In genomic region chr1:183281553-183282091, GRCh38 we compare ENCODE assay signal across 8 cellular contexts.
DNase-seq lines count a peak whose midpoint lies in the region; ATAC-seq and TF ChIP-seq lines count a peak whose summit lies in the region.

No MANE protein-coding gene starts in this region.

- peak; percentile 84 for DNase-seq in ACHN
- peak; percentile 79 for DNase-seq in HS-5 (ENCODE audit: low read depth)
- peak; percentile 45 for DNase-seq in NOMO-1 treated with DMSO at 0.1 percent for 48 hours (lab: John Stamatoyannopoulos, UW; ENCODE audit: unreplicated experiment)
- peak; percentile 14 for DNase-seq in activated CD8-positive, alpha-beta memory T cell treated with anti-CD3 and anti-CD28 coated beads, Interleukin-2, amount 50 U/mL, for 1 hour (ENCODE audit: extremely low read depth)
- DNase-seq in epithelial cell of esophagus (ENCODE audit: low read depth), result peak; percentile 93
- peak; percentile 81 to 93 (median 88) for DNase-seq in mucosa of descending colon
- peak; percentile 53 to 65 for DNase-seq in stimulated activated CD8-positive, alpha-beta memory T cell treated with anti-CD3 and anti-CD28 coated beads, Interleukin-2, amount 100 ng/mL, for 48 hours (ENCODE audit: low read depth in 2 of 2)

- in situ Hi-C loops in ACHN (cut with HindIII; ENCODE audit: low pct_ligation_motif_present, low pct_unique_long_range_greater_than_20kb, low sequenced_read_pairs), result no loop called here

- ATAC-seq in GM18868 (IDR thresholded peaks at IDR 0.05; ENCODE audit: unreplicated experiment) (peak; percentile 78), mucosa of descending colon (peak; percentile 93)

- no peaks in the 10 kb centered on the region for H3K9me3 ChIP-seq in mucosa of descending colon

- H3K36me3 ChIP-seq in mucosa of descending colon (ENCODE audit: low read depth), result no peaks in the 10 kb centered on the region

- no peaks in the 10 kb centered on the region for H3K4me1 ChIP-seq in mucosa of descending colon (ENCODE audit: low read depth)

- H3K4me3 ChIP-seq in epithelial cell of esophagus (ENCODE audit: low read length) (no peak overlapping the region), mucosa of descending colon (no peak overlapping the region)

- intact Hi-C loops in mucosa of descending colon (cut with DNase I, micrococcal nuclease), result loop anchor here in 1 of 2 donors (5.0 kb wide), 1 partner anchor 261 kb away; no protein-coding TSS in a partner anchor

- TF ChIP-seq CTCF in epithelial cell of esophagus (IDR thresholded peaks at IDR 0.05; ENCODE audit: insufficient read depth, low read depth, low read length, missing control alignments) (peak; percentile 87), mucosa of descending colon (IDR thresholded peaks at IDR 0.05) (peak; percentile 90)

Comparison
In these comparisons a context has a peak if more than half of its experiments do, and no peak if none do; other contexts are left out.
1. DNase-seq: peak in every context shown above with its lines; median percentile 93 in epithelial cell of esophagus; 88 in mucosa of descending colon; 84 in ACHN; 79 in HS-5; 59 in stimulated activated CD8-positive, alpha-beta memory T cell treated with anti-CD3 and anti-CD28 coated beads, Interleukin-2, amount 100 ng/mL, for 48 hours; 45 in NOMO-1 treated with DMSO at 0.1 percent for 48 hours; 14 in activated CD8-positive, alpha-beta memory T cell treated with anti-CD3 and anti-CD28 coated beads, Interleukin-2, amount 50 U/mL, for 1 hour.